In the genomic region with DNA sequence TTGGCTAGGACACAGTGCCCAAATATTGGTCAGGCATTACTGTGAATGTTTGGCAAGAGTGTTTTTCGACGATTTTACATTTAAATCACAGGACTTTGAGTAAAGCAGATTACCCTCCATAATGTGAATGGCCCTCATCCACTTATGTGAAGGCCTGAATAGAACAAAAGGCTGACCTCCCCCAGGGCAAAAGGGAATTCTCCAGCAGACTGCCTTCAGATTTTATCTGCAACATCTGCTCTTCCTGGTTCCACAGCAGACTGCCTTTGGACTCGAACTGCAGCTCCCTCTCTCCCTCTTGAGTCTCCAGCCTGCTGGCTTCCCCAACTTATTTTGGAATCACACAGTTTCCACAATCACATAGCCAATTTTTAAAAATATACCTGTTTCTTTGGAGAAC, we compare ENCODE assay signal across 34 cellular contexts. TPM values are rescaled to one million over a fixed set of nuclear protein-coding genes. Genes with fewer than 3 reads are reported as not detected.
"Had no signal": no experiment of that assay in that cellular context is flagged by ENCODE, and none has a peak within 500 bp of the region (broad histone marks: within the 10 kb centered on the region; RNA-seq: fewer than 3 reads in every experiment).

No MANE protein-coding gene starts in this region.

- H3K4me3 Mint-ChIP-seq: activated CD4-positive, alpha-beta memory T cell treated with anti-CD3 and anti-CD28 coated beads for 36 hours; activated CD4-positive, alpha-beta T cell treated with anti-CD3 and anti-CD28 coated beads for 36 hours; activated CD4-positive, alpha-beta T cell treated with anti-CD3 and anti-CD28 coated beads, Interleukin-2, amount 10 ng/mL, durations not matched to agents 24 days and 14 days; activated CD8-positive, alpha-beta memory T cell treated with anti-CD3 and anti-CD28 coated beads, Interleukin-2, amount 10 ng/mL, durations not matched to agents 7 days and 5 days; activated CD8-positive, alpha-beta T cell treated with anti-CD3 and anti-CD28 coated beads, Interleukin-2, amount 10 ng/mL, durations not matched to agents 7 days and 5 days; activated naive CD4-positive, alpha-beta T cell treated with anti-CD3 and anti-CD28 coated beads for 36 hours; activated naive CD4-positive, alpha-beta T cell treated with anti-CD3 and anti-CD28 coated beads, Interleukin-2, amount 50 U/mL, for 24 hours; activated naive CD8-positive, alpha-beta T cell treated with anti-CD3 and anti-CD28 coated beads for 36 hours; activated naive CD8-positive, alpha-beta T cell treated with anti-CD3 and anti-CD28 coated beads, Interleukin-2, amount 50 U/mL, for 24 hours; activated T-helper 1 cell treated with anti-CD3 and anti-CD28 coated beads, Interleukin-12 subunit alpha, Interleukin-12 subunit beta, Interleukin-2, Interleukin-4 antibody, amounts not matched to agents 30 ng/mL and 10 ng/mL and 1 ng/mL, durations not matched to agents 14 hours and 24 hours and 36 hours; effector memory CD8-positive, alpha-beta T cell; T-helper 17 cell; T-helper 2 cell treated with Interferon-gamma antibody and Interleukin-4, amounts not matched to agents 5 μg/mL and 100 μg/mL, for 36 hours had no signal

- H3K27ac Mint-ChIP-seq: activated CD4-positive, alpha-beta memory T cell treated with anti-CD3 and anti-CD28 coated beads for 36 hours; activated CD4-positive, alpha-beta T cell treated with anti-CD3 and anti-CD28 coated beads for 36 hours; activated CD4-positive, alpha-beta T cell treated with anti-CD3 and anti-CD28 coated beads, Interleukin-2, amount 10 ng/mL, durations not matched to agents 24 days and 14 days; activated CD8-positive, alpha-beta memory T cell treated with anti-CD3 and anti-CD28 coated beads, Interleukin-2, amount 10 ng/mL, durations not matched to agents 7 days and 5 days; activated CD8-positive, alpha-beta T cell treated with anti-CD3 and anti-CD28 coated beads, Interleukin-2, amount 10 ng/mL, durations not matched to agents 7 days and 5 days; activated naive CD4-positive, alpha-beta T cell treated with anti-CD3 and anti-CD28 coated beads for 36 hours; activated naive CD4-positive, alpha-beta T cell treated with anti-CD3 and anti-CD28 coated beads, Interleukin-2, amount 50 U/mL, for 24 hours; activated naive CD8-positive, alpha-beta T cell treated with anti-CD3 and anti-CD28 coated beads for 36 hours; activated naive CD8-positive, alpha-beta T cell treated with anti-CD3 and anti-CD28 coated beads, Interleukin-2, amount 50 U/mL, for 24 hours; activated T-helper 1 cell treated with anti-CD3 and anti-CD28 coated beads, Interleukin-12 subunit alpha, Interleukin-12 subunit beta, Interleukin-2, Interleukin-4 antibody, amounts not matched to agents 30 ng/mL and 10 ng/mL and 1 ng/mL, durations not matched to agents 14 hours and 24 hours and 36 hours; activated T-helper 2 cell treated with anti-CD3 and anti-CD28 coated beads, Interferon-gamma antibody, Interleukin-2, Interleukin-4, amounts not matched to agents 10 μg/mL and 5 μg/mL and 100 μg/mL, durations not matched to agents 14 hours and 24 hours and 36 hours; effector memory CD8-positive, alpha-beta T cell; T-helper 17 cell; T-helper 2 cell treated with Interferon-gamma antibody and Interleukin-4, amounts not matched to agents 5 μg/mL and 100 μg/mL, for 36 hours had no signal

- H3K36me3 ChIP-seq: adrenal gland, esophagus muscularis mucosa, gastroesophageal sphincter had no signal

- H3K4me1 ChIP-seq: adrenal gland, body of pancreas, esophagus muscularis mucosa, foreskin keratinocyte, gastroesophageal sphincter had no signal

- H3K4me3 ChIP-seq: adrenal gland, body of pancreas, esophagus muscularis mucosa, gastroesophageal sphincter had no signal

- DNase-seq: activated CD4-positive, alpha-beta memory T cell treated with anti-CD3 and anti-CD28 coated beads for 36 hours; activated CD4-positive, alpha-beta T cell treated with anti-CD3 and anti-CD28 coated beads for 36 hours; activated CD4-positive, alpha-beta T cell treated with anti-CD3 and anti-CD28 coated beads, Interleukin-2, amount 10 ng/mL, durations not matched to agents 24 days and 14 days; activated CD4-positive, CD25-positive, alpha-beta regulatory T cell; activated CD4-positive, CD25-positive, alpha-beta regulatory T cell treated with anti-CD3 and anti-CD28 coated beads, Interleukin-2, amount 50 U/mL, for 72 hours; activated CD8-positive, alpha-beta memory T cell treated with anti-CD3 and anti-CD28 coated beads, Interleukin-2, amount 10 ng/mL, durations not matched to agents 7 days and 5 days; activated CD8-positive, alpha-beta memory T cell treated with anti-CD3 and anti-CD28 coated beads, Interleukin-2, amount 50 U/mL, for 4 hours; activated CD8-positive, alpha-beta T cell treated with anti-CD3 and anti-CD28 coated beads, Interleukin-2, amount 10 ng/mL, durations not matched to agents 7 days and 5 days; activated effector memory CD4-positive, alpha-beta T cell treated with anti-CD3 and anti-CD28 coated beads, Interleukin-2, amount 50 U/mL, for 16 hours; activated naive CD4-positive, alpha-beta T cell treated with anti-CD3 and anti-CD28 coated beads for 36 hours; activated naive CD8-positive, alpha-beta T cell treated with anti-CD3 and anti-CD28 coated beads for 36 hours; activated naive CD8-positive, alpha-beta T cell treated with anti-CD3 and anti-CD28 coated beads, Interleukin-2, amount 50 U/mL, for 24 hours; activated T-cell treated with anti-CD3 and anti-CD28 coated beads, Interleukin-2, amount 50 U/mL, for 1 hour; activated T-cell treated with anti-CD3 and anti-CD28 coated beads, Interleukin-2, amount 50 U/mL, for 48 hours; adrenal gland; amygdala; aorta; body of pancreas; caudate nucleus; cortex of kidney; dermis blood vessel endothelial cell; effector CD4-positive, alpha-beta T cell; effector memory CD8-positive, alpha-beta T cell; erythroblast; foreskin keratinocyte; T-helper 1 cell; T-helper 17 cell; T1000 had no signal

- ATAC-seq: activated CD4-positive, alpha-beta T cell treated with anti-CD3 and anti-CD28 coated beads for 36 hours; activated CD8-positive, alpha-beta memory T cell treated with anti-CD3 and anti-CD28 coated beads, Interleukin-2, amount 10 ng/mL, durations not matched to agents 7 days and 5 days; activated CD8-positive, alpha-beta T cell treated with anti-CD3 and anti-CD28 coated beads, Interleukin-2, amount 10 ng/mL, durations not matched to agents 7 days and 5 days; activated naive CD8-positive, alpha-beta T cell treated with anti-CD3 and anti-CD28 coated beads, Interleukin-2, amount 50 U/mL, for 24 hours; body of pancreas; effector memory CD8-positive, alpha-beta T cell; foreskin keratinocyte; gastroesophageal sphincter; T-helper 17 cell had no signal

- H3K27me3 ChIP-seq: adrenal gland, body of pancreas had no signal

- H3K27ac ChIP-seq: adrenal gland, body of pancreas, esophagus muscularis mucosa, foreskin keratinocyte, gastroesophageal sphincter had no signal

- H3K36me3 Mint-ChIP-seq: activated CD4-positive, alpha-beta memory T cell treated with anti-CD3 and anti-CD28 coated beads for 36 hours; activated CD8-positive, alpha-beta memory T cell treated with anti-CD3 and anti-CD28 coated beads, Interleukin-2, amount 10 ng/mL, durations not matched to agents 7 days and 5 days; activated naive CD4-positive, alpha-beta T cell treated with anti-CD3 and anti-CD28 coated beads, Interleukin-2, amount 50 U/mL, for 24 hours; activated naive CD8-positive, alpha-beta T cell treated with anti-CD3 and anti-CD28 coated beads for 36 hours had no signal

- H3K4me1 Mint-ChIP-seq: activated CD4-positive, alpha-beta T cell treated with anti-CD3 and anti-CD28 coated beads for 36 hours; activated CD4-positive, alpha-beta T cell treated with anti-CD3 and anti-CD28 coated beads, Interleukin-2, amount 10 ng/mL, durations not matched to agents 24 days and 14 days; activated CD8-positive, alpha-beta memory T cell treated with anti-CD3 and anti-CD28 coated beads, Interleukin-2, amount 10 ng/mL, durations not matched to agents 7 days and 5 days; activated naive CD4-positive, alpha-beta T cell treated with anti-CD3 and anti-CD28 coated beads, Interleukin-2, amount 50 U/mL, for 24 hours; activated naive CD8-positive, alpha-beta T cell treated with anti-CD3 and anti-CD28 coated beads for 36 hours; activated naive CD8-positive, alpha-beta T cell treated with anti-CD3 and anti-CD28 coated beads, Interleukin-2, amount 50 U/mL, for 24 hours; T-helper 17 cell had no signal

RNA-seq across cellular contexts. Expression of a gene that starts 7.1 kb away (rescaled TPM):
- polyA plus RNA-seq: aorta, foreskin keratinocyte had no signal
